Comparison of ENCODE assay signal across 13 cellular contexts in the genomic region with DNA sequence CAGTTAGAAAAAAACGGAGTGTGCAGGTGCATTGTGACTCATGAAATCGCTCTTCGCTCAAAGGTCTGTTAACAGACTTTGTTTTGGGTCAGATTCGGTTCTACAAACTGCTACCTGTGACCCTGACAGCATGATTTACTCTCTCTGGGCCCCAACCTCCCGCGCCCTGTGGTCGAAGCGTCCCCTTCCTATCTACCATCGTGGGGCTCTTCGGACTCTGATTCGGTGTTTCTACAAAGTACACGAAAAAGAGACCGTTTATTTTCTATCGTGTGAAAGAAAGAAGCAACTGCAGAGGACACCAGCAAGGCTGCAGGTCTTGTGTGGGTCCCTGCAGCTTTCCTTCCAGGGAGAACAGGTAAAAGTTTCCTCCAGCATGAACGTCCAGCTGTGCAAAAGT.
"Had no signal": no experiment of that assay in that cellular context is flagged by ENCODE, and none has a peak within 500 bp of the region (broad histone marks: within the 10 kb centered on the region; RNA-seq: fewer than 3 reads in every experiment).

No MANE protein-coding gene starts in this region.

- H3K9me3 ChIP-seq: ovary, tibial artery, vagina had no signal

- H3K4me3 Mint-ChIP-seq: activated CD8-positive, alpha-beta T cell treated with anti-CD3 and anti-CD28 coated beads, Interleukin-2, amount 10 ng/mL, durations not matched to agents 7 days and 5 days; activated naive CD4-positive, alpha-beta T cell treated with anti-CD3 and anti-CD28 coated beads for 36 hours; activated T-helper 17 cell treated with anti-CD3 and anti-CD28 coated beads, Interleukin-2, amount 50 U/mL, for 72 hours; immature natural killer cell; T-cell had no signal

- DNase-seq: activated CD4-positive, alpha-beta T cell treated with anti-CD3 and anti-CD28 coated beads for 4 hours; activated CD8-positive, alpha-beta T cell treated with anti-CD3 and anti-CD28 coated beads, Interleukin-2, amount 10 ng/mL, durations not matched to agents 7 days and 5 days; activated naive CD4-positive, alpha-beta T cell treated with anti-CD3 and anti-CD28 coated beads for 36 hours; erythroblast; hypothalamus; immature natural killer cell; mammary epithelial cell; T-cell had no signal

- H3K4me3 ChIP-seq: ovary, tibial artery, vagina had no signal

- H3K27ac Mint-ChIP-seq: activated CD8-positive, alpha-beta T cell treated with anti-CD3 and anti-CD28 coated beads, Interleukin-2, amount 10 ng/mL, durations not matched to agents 7 days and 5 days; activated naive CD4-positive, alpha-beta T cell treated with anti-CD3 and anti-CD28 coated beads for 36 hours; activated T-helper 17 cell treated with anti-CD3 and anti-CD28 coated beads, Interleukin-2, amount 50 U/mL, for 72 hours; immature natural killer cell; T-cell had no signal

- H3K36me3 Mint-ChIP-seq: immature natural killer cell, T-cell had no signal

- H3K4me1 Mint-ChIP-seq: activated T-helper 17 cell treated with anti-CD3 and anti-CD28 coated beads, Interleukin-2, amount 50 U/mL, for 72 hours; immature natural killer cell; T-cell had no signal

- H3K9me3 Mint-ChIP-seq: activated naive CD4-positive, alpha-beta T cell treated with anti-CD3 and anti-CD28 coated beads for 36 hours; activated T-helper 17 cell treated with anti-CD3 and anti-CD28 coated beads, Interleukin-2, amount 50 U/mL, for 72 hours; immature natural killer cell; T-cell had no signal

- H3K27me3 Mint-ChIP-seq: activated T-helper 17 cell treated with anti-CD3 and anti-CD28 coated beads, Interleukin-2, amount 50 U/mL, for 72 hours had no signal

- H3K36me3 ChIP-seq: ovary, tibial artery, vagina had no signal

- ATAC-seq: activated CD8-positive, alpha-beta T cell treated with anti-CD3 and anti-CD28 coated beads, Interleukin-2, amount 10 ng/mL, durations not matched to agents 7 days and 5 days; activated T-helper 17 cell treated with anti-CD3 and anti-CD28 coated beads, Interleukin-2, amount 50 U/mL, for 72 hours; T-cell had no signal

- H3K27me3 ChIP-seq: ovary, vagina had no signal

- H3K27ac ChIP-seq: tibial artery, vagina, VCaP had no signal

- H3K4me1 ChIP-seq: tibial artery, vagina had no signal
